2 cellular contexts compared by ENCODE assay signal in the genomic region with DNA sequence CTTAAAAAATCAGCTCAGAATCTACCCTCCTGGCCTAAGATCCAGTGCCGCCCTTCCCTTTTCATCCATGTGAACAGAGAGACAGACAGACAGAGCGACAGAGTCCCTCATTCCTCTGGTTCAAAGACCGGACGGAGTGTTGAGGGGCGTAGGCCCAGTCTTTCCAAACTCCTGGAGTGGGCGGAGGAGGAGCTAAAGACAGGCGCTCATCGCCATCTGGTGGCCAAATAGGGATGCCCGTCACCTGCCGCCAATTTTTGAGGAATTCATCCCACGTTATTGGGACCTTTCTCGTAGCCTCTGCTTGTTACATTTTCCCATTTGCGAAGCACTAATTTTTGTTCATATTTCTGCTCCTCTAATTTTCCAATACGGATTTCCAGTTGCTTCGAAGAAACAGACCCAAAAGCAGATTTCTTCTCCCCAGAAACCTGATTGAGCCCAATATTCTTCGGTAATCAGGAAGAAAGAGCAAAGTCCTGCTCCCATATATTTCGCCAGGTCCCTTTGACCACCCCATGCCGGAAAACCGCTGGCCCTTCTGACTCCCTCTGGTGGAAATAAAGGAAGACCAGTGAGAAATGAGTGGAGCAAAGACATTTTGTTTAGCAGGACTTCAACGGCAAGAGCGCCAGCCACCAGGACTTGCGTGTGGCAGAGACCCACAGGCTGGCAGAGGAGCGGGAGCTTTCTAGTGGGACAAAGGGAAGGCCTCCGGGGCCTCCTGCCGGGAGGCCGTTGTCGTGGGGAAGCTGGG.
TF ChIP-seq lines count a peak whose summit lies in the region.

No MANE protein-coding gene starts in this region.

TF ChIP-seq in HCT116, 20 proteins besides CTCF, POLR2A, EP300 and RAD21 (continued from another document):
- TF ChIP-seq, protein P1, sequence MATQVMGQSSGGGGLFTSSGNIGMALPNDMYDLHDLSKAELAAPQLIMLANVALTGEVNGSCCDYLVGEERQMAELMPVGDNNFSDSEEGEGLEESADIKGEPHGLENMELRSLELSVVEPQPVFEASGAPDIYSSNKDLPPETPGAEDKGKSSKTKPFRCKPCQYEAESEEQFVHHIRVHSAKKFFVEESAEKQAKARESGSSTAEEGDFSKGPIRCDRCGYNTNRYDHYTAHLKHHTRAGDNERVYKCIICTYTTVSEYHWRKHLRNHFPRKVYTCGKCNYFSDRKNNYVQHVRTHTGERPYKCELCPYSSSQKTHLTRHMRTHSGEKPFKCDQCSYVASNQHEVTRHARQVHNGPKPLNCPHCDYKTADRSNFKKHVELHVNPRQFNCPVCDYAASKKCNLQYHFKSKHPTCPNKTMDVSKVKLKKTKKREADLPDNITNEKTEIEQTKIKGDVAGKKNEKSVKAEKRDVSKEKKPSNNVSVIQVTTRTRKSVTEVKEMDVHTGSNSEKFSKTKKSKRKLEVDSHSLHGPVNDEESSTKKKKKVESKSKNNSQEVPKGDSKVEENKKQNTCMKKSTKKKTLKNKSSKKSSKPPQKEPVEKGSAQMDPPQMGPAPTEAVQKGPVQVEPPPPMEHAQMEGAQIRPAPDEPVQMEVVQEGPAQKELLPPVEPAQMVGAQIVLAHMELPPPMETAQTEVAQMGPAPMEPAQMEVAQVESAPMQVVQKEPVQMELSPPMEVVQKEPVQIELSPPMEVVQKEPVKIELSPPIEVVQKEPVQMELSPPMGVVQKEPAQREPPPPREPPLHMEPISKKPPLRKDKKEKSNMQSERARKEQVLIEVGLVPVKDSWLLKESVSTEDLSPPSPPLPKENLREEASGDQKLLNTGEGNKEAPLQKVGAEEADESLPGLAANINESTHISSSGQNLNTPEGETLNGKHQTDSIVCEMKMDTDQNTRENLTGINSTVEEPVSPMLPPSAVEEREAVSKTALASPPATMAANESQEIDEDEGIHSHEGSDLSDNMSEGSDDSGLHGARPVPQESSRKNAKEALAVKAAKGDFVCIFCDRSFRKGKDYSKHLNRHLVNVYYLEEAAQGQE (IDR thresholded peaks at IDR 0.05; ENCODE audit: low read depth), result no peak
- TF ChIP-seq JUND (IDR thresholded peaks at IDR 0.05), result no peak
- TF ChIP-seq, protein P2, sequence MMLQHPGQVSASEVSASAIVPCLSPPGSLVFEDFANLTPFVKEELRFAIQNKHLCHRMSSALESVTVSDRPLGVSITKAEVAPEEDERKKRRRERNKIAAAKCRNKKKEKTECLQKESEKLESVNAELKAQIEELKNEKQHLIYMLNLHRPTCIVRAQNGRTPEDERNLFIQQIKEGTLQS (IDR thresholded peaks at IDR 0.05), result no peak
- TF ChIP-seq EZH2 (IDR thresholded peaks at IDR 0.05), result no peak
- TF ChIP-seq, protein P3, sequence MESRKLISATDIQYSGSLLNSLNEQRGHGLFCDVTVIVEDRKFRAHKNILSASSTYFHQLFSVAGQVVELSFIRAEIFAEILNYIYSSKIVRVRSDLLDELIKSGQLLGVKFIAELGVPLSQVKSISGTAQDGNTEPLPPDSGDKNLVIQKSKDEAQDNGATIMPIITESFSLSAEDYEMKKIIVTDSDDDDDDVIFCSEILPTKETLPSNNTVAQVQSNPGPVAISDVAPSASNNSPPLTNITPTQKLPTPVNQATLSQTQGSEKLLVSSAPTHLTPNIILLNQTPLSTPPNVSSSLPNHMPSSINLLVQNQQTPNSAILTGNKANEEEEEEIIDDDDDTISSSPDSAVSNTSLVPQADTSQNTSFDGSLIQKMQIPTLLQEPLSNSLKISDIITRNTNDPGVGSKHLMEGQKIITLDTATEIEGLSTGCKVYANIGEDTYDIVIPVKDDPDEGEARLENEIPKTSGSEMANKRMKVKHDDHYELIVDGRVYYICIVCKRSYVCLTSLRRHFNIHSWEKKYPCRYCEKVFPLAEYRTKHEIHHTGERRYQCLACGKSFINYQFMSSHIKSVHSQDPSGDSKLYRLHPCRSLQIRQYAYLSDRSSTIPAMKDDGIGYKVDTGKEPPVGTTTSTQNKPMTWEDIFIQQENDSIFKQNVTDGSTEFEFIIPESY (IDR thresholded peaks at IDR 0.05; ENCODE audit: extremely low read depth, insufficient replicate concordance, low read length), result peak; percentile 14
- TF ChIP-seq TCF7L2 (IDR thresholded peaks at IDR 0.05; ENCODE audit: borderline replicate concordance, extremely low read depth, insufficient read depth, insufficient read length), result peak; percentile 15
- TF ChIP-seq SIN3A (IDR thresholded peaks at IDR 0.05; ENCODE audit: low read depth), result no peak
- no peak for TF ChIP-seq SP1 (IDR thresholded peaks at IDR 0.05; ENCODE audit: low read depth)
- TF ChIP-seq EGR1 (IDR thresholded peaks at IDR 0.05; ENCODE audit: low read depth), result peak; percentile 93

TF ChIP-seq in K562, 482 proteins besides CTCF, POLR2A, EP300 and RAD21 (continued from another document and continues in another):
- TF ChIP-seq, protein P4, sequence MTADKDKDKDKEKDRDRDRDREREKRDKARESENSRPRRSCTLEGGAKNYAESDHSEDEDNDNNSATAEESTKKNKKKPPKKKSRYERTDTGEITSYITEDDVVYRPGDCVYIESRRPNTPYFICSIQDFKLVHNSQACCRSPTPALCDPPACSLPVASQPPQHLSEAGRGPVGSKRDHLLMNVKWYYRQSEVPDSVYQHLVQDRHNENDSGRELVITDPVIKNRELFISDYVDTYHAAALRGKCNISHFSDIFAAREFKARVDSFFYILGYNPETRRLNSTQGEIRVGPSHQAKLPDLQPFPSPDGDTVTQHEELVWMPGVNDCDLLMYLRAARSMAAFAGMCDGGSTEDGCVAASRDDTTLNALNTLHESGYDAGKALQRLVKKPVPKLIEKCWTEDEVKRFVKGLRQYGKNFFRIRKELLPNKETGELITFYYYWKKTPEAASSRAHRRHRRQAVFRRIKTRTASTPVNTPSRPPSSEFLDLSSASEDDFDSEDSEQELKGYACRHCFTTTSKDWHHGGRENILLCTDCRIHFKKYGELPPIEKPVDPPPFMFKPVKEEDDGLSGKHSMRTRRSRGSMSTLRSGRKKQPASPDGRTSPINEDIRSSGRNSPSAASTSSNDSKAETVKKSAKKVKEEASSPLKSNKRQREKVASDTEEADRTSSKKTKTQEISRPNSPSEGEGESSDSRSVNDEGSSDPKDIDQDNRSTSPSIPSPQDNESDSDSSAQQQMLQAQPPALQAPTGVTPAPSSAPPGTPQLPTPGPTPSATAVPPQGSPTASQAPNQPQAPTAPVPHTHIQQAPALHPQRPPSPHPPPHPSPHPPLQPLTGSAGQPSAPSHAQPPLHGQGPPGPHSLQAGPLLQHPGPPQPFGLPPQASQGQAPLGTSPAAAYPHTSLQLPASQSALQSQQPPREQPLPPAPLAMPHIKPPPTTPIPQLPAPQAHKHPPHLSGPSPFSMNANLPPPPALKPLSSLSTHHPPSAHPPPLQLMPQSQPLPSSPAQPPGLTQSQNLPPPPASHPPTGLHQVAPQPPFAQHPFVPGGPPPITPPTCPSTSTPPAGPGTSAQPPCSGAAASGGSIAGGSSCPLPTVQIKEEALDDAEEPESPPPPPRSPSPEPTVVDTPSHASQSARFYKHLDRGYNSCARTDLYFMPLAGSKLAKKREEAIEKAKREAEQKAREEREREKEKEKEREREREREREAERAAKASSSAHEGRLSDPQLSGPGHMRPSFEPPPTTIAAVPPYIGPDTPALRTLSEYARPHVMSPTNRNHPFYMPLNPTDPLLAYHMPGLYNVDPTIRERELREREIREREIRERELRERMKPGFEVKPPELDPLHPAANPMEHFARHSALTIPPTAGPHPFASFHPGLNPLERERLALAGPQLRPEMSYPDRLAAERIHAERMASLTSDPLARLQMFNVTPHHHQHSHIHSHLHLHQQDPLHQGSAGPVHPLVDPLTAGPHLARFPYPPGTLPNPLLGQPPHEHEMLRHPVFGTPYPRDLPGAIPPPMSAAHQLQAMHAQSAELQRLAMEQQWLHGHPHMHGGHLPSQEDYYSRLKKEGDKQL (CRISPR knock-in tag; IDR thresholded peaks at IDR 0.05; ENCODE audit: borderline replicate concordance), result no peak
- TF ChIP-seq TEAD4 (IDR thresholded peaks at IDR 0.05; ENCODE audit: low read length) (no peak), TEAD4 (CRISPR knock-in tag; IDR thresholded peaks at IDR 0.05; ENCODE audit: borderline replicate concordance) (no peak), FOXJ2 (tag; IDR thresholded peaks at IDR 0.05) (no peak), RBM25 (IDR thresholded peaks at IDR 0.05; ENCODE audit: low read depth, low read length, severe bottlenecking) (no peak), CHD1 (IDR thresholded peaks at IDR 0.05; ENCODE audit: low read length) (no peak), ZNF717 (CRISPR knock-in tag; IDR thresholded peaks at IDR 0.05) (no peak), MEIS2 (IDR thresholded peaks at IDR 0.05; ENCODE audit: partially characterized antibody) (peak; percentile 4), NFE2 (IDR thresholded peaks at IDR 0.05; ENCODE audit: low read depth) (no peak), KLF1 (tag; IDR thresholded peaks at IDR 0.05) (peak; percentile 73; the same call in 1 of the 2 replicates), ZFX (CRISPR knock-in tag; IDR thresholded peaks at IDR 0.05) (peak; percentile 17; the same call in 1 of the 2 replicates), TAF9B (IDR thresholded peaks at IDR 0.05; ENCODE audit: partially characterized antibody) (no peak), GATAD2B (IDR thresholded peaks at IDR 0.05; ENCODE audit: borderline replicate concordance) (no peak), HDAC2 (IDR thresholded peaks at IDR 0.05) (no peak), MAZ (CRISPR knock-in tag; conservative IDR thresholded peaks at IDR 0.05 in 1 of 2, IDR thresholded peaks at IDR 0.05 in 1 of 2) (peak in 1 of 2 experiments; percentile 41; a peak in 1 of 4 replicates), TBP (optimal IDR thresholded peaks at IDR 0.05; ENCODE audit: low read depth, low read length) (no peak), STAT5A (IDR thresholded peaks at IDR 0.05; ENCODE audit: borderline replicate concordance, low read length) (no peak), CREB1 (IDR thresholded peaks at IDR 0.05) (no peak), CREB1 (CRISPR knock-in tag; IDR thresholded peaks at IDR 0.05) (no peak), ZNF124 (CRISPR knock-in tag; IDR thresholded peaks at IDR 0.05) (no peak), ZNF830 (CRISPR knock-in tag; IDR thresholded peaks at IDR 0.05) (no peak), IRF2 (CRISPR knock-in tag; IDR thresholded peaks at IDR 0.05) (no peak), TCF7L2 (IDR thresholded peaks at IDR 0.05; ENCODE audit: low read depth, low read length) (no peak), FOXK1 (CRISPR knock-in tag; IDR thresholded peaks at IDR 0.05; ENCODE audit: borderline replicate concordance) (no peak), ATF1 (CRISPR knock-in tag; IDR thresholded peaks at IDR 0.05) (no peak), ATF1 (tag; IDR thresholded peaks at IDR 0.05) (0 out of 2 replicates have a peak, but pooled peaks have one; percentile 10), POLR3G (IDR thresholded peaks at IDR 0.05; ENCODE audit: extremely low read depth, insufficient read length, insufficient replicate concordance) (no peak), EP400 (IDR thresholded peaks at IDR 0.05) (no peak), CBX3 (IDR thresholded peaks at IDR 0.05; ENCODE audit: borderline replicate concordance in 1 of 2, low read length in 2 of 2) (no peak), LARP7 (IDR thresholded peaks at IDR 0.05) (no peak), ZNF121 (CRISPR knock-in tag; conservative IDR thresholded peaks at IDR 0.05) (no peak), SUPT5H (IDR thresholded peaks at IDR 0.05) (no peak), L3MBTL2 (IDR thresholded peaks at IDR 0.05) (peak; percentile 67)
- TF ChIP-seq, protein P5, sequence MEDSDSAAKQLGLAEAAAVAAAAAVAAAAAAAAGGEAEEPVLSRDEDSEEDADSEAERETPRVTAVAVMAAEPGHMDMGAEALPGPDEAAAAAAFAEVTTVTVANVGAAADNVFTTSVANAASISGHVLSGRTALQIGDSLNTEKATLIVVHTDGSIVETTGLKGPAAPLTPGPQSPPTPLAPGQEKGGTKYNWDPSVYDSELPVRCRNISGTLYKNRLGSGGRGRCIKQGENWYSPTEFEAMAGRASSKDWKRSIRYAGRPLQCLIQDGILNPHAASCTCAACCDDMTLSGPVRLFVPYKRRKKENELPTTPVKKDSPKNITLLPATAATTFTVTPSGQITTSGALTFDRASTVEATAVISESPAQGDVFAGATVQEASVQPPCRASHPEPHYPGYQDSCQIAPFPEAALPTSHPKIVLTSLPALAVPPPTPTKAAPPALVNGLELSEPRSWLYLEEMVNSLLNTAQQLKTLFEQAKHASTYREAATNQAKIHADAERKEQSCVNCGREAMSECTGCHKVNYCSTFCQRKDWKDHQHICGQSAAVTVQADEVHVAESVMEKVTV (CRISPR knock-in tag; IDR thresholded peaks at IDR 0.05), result peak; percentile 78
- TF ChIP-seq, protein P6, sequence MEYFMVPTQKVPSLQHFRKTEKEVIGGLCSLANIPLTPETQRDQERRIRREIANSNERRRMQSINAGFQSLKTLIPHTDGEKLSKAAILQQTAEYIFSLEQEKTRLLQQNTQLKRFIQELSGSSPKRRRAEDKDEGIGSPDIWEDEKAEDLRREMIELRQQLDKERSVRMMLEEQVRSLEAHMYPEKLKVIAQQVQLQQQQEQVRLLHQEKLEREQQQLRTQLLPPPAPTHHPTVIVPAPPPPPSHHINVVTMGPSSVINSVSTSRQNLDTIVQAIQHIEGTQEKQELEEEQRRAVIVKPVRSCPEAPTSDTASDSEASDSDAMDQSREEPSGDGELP (CRISPR knock-in tag; IDR thresholded peaks at IDR 0.05; ENCODE audit: borderline replicate concordance), result peak; percentile 44; the same call in 1 of the 2 replicates
- TF ChIP-seq, protein P7, sequence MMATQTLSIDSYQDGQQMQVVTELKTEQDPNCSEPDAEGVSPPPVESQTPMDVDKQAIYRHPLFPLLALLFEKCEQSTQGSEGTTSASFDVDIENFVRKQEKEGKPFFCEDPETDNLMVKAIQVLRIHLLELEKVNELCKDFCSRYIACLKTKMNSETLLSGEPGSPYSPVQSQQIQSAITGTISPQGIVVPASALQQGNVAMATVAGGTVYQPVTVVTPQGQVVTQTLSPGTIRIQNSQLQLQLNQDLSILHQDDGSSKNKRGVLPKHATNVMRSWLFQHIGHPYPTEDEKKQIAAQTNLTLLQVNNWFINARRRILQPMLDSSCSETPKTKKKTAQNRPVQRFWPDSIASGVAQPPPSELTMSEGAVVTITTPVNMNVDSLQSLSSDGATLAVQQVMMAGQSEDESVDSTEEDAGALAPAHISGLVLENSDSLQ (IDR thresholded peaks at IDR 0.05), result peak; percentile 34; the same call in 1 of the 2 replicates
- TF ChIP-seq, protein P8, sequence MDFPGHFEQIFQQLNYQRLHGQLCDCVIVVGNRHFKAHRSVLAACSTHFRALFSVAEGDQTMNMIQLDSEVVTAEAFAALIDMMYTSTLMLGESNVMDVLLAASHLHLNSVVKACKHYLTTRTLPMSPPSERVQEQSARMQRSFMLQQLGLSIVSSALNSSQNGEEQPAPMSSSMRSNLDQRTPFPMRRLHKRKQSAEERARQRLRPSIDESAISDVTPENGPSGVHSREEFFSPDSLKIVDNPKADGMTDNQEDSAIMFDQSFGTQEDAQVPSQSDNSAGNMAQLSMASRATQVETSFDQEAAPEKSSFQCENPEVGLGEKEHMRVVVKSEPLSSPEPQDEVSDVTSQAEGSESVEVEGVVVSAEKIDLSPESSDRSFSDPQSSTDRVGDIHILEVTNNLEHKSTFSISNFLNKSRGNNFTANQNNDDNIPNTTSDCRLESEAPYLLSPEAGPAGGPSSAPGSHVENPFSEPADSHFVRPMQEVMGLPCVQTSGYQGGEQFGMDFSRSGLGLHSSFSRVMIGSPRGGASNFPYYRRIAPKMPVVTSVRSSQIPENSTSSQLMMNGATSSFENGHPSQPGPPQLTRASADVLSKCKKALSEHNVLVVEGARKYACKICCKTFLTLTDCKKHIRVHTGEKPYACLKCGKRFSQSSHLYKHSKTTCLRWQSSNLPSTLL (IDR thresholded peaks at IDR 0.05), result no peak
